Comparison of ENCODE assay signal across 27 cellular contexts in genomic region chr13:113074401-113074800, GRCh38. TPM values are rescaled to one million over a fixed set of nuclear protein-coding genes. Genes with fewer than 3 reads are reported as not detected.
"Had no signal": no experiment of that assay in that cellular context is flagged by ENCODE, and none has a peak within 500 bp of the region (broad histone marks: within the 10 kb centered on the region; RNA-seq: fewer than 3 reads in every experiment).

No MANE protein-coding gene starts in this region.

- H3K4me1 Mint-ChIP-seq: activated CD4-positive, alpha-beta memory T cell treated with anti-CD3 and anti-CD28 coated beads, Interleukin-2, amount 10 ng/mL, durations not matched to agents 7 days and 5 days; activated CD4-positive, alpha-beta T cell treated with anti-CD3 and anti-CD28 coated beads, Interleukin-2, amount 10 ng/mL, durations not matched to agents 7 days and 5 days; activated naive CD4-positive, alpha-beta T cell treated with anti-CD3 and anti-CD28 coated beads, Interleukin-2, amount 10 ng/mL, durations not matched to agents 7 days and 5 days; activated naive CD8-positive, alpha-beta T cell treated with anti-CD3 and anti-CD28 coated beads, Interleukin-2, amount 10 ng/mL, durations not matched to agents 7 days and 5 days; central memory CD8-positive, alpha-beta T cell; immature natural killer cell had no signal

- H3K9me3 Mint-ChIP-seq: activated CD4-positive, alpha-beta memory T cell treated with anti-CD3 and anti-CD28 coated beads, Interleukin-2, amount 10 ng/mL, durations not matched to agents 7 days and 5 days; activated CD4-positive, alpha-beta T cell treated with anti-CD3 and anti-CD28 coated beads, Interleukin-2, amount 10 ng/mL, durations not matched to agents 7 days and 5 days; activated naive CD4-positive, alpha-beta T cell treated with anti-CD3 and anti-CD28 coated beads, Interleukin-2, amount 10 ng/mL, durations not matched to agents 7 days and 5 days; activated naive CD8-positive, alpha-beta T cell treated with anti-CD3 and anti-CD28 coated beads, Interleukin-2, amount 10 ng/mL, durations not matched to agents 7 days and 5 days; activated T-cell treated with anti-CD3 and anti-CD28 coated beads, Interleukin-2, amount 50 U/mL, for 24 hours; central memory CD8-positive, alpha-beta T cell; effector memory CD8-positive, alpha-beta T cell; immature natural killer cell; type B pancreatic cell had no signal

- H3K27ac ChIP-seq: colonic mucosa, gastrocnemius medialis, left lung, neutrophil, vagina, WERI-Rb-1 had no signal

- ATAC-seq: effector memory CD8-positive, alpha-beta T cell; gastrocnemius medialis; left lung; T-helper 17 cell had no signal

- H3K27me3 ChIP-seq: colonic mucosa, left lung, neutrophil, vagina had no signal

- H3K36me3 ChIP-seq: colonic mucosa, gastrocnemius medialis, neutrophil had no signal

- H3K4me3 ChIP-seq: colonic mucosa, gastrocnemius medialis, left lung, vagina had no signal

- H3K9me3 ChIP-seq: colonic mucosa, gastrocnemius medialis, left lung, neutrophil, vagina had no signal

- H3K4me1 ChIP-seq: colonic mucosa, gastrocnemius medialis, left lung, vagina had no signal

- H3K27ac Mint-ChIP-seq: activated CD4-positive, alpha-beta memory T cell treated with anti-CD3 and anti-CD28 coated beads, Interleukin-2, amount 10 ng/mL, durations not matched to agents 7 days and 5 days; activated CD4-positive, alpha-beta T cell treated with anti-CD3 and anti-CD28 coated beads, Interleukin-2, amount 10 ng/mL, durations not matched to agents 7 days and 5 days; activated naive CD4-positive, alpha-beta T cell treated with anti-CD3 and anti-CD28 coated beads, Interleukin-2, amount 10 ng/mL, durations not matched to agents 7 days and 5 days; activated naive CD8-positive, alpha-beta T cell treated with anti-CD3 and anti-CD28 coated beads, Interleukin-2, amount 10 ng/mL, durations not matched to agents 7 days and 5 days; activated T-cell treated with anti-CD3 and anti-CD28 coated beads, Interleukin-2, amount 50 U/mL, for 24 hours; effector memory CD8-positive, alpha-beta T cell; immature natural killer cell; nephron; T-helper 17 cell; type B pancreatic cell had no signal

- H3K4me3 Mint-ChIP-seq: activated CD4-positive, alpha-beta memory T cell treated with anti-CD3 and anti-CD28 coated beads, Interleukin-2, amount 10 ng/mL, durations not matched to agents 7 days and 5 days; activated CD4-positive, alpha-beta T cell treated with anti-CD3 and anti-CD28 coated beads, Interleukin-2, amount 10 ng/mL, durations not matched to agents 7 days and 5 days; activated naive CD4-positive, alpha-beta T cell treated with anti-CD3 and anti-CD28 coated beads, Interleukin-2, amount 10 ng/mL, durations not matched to agents 7 days and 5 days; activated naive CD8-positive, alpha-beta T cell treated with anti-CD3 and anti-CD28 coated beads, Interleukin-2, amount 10 ng/mL, durations not matched to agents 7 days and 5 days; activated T-cell treated with anti-CD3 and anti-CD28 coated beads, Interleukin-2, amount 50 U/mL, for 24 hours; central memory CD8-positive, alpha-beta T cell; effector memory CD8-positive, alpha-beta T cell; immature natural killer cell; nephron; T-helper 17 cell; type B pancreatic cell had no signal

- DNase-seq: activated CD4-positive, alpha-beta memory T cell treated with anti-CD3 and anti-CD28 coated beads, Interleukin-2, amount 10 ng/mL, durations not matched to agents 7 days and 5 days; activated CD4-positive, alpha-beta T cell treated with anti-CD3 and anti-CD28 coated beads, Interleukin-2, amount 10 ng/mL, durations not matched to agents 7 days and 5 days; activated CD4-positive, CD25-positive, alpha-beta regulatory T cell treated with anti-CD3 and anti-CD28 coated beads, Interleukin-2, amount 50 U/mL, for 72 hours; activated CD8-positive, alpha-beta memory T cell treated with anti-CD3 and anti-CD28 coated beads, Interleukin-2, amount 50 U/mL, for 48 hours; activated gamma-delta T cell; activated naive CD4-positive, alpha-beta T cell treated with anti-CD3 and anti-CD28 coated beads, Interleukin-2, amount 10 ng/mL, durations not matched to agents 7 days and 5 days; activated naive CD8-positive, alpha-beta T cell treated with anti-CD3 and anti-CD28 coated beads, Interleukin-2, amount 10 ng/mL, durations not matched to agents 7 days and 5 days; activated T-cell treated with anti-CD3 and anti-CD28 coated beads, Interleukin-2, amount 50 U/mL, for 24 hours; colonic mucosa; effector memory CD8-positive, alpha-beta T cell; erythroblast; gastrocnemius medialis; immature natural killer cell; stimulated activated naive CD4-positive, alpha-beta T cell; T-helper 17 cell; T1000; WERI-Rb-1 had no signal

- H3K27me3 Mint-ChIP-seq: activated CD4-positive, alpha-beta memory T cell treated with anti-CD3 and anti-CD28 coated beads, Interleukin-2, amount 10 ng/mL, durations not matched to agents 7 days and 5 days; activated CD4-positive, alpha-beta T cell treated with anti-CD3 and anti-CD28 coated beads, Interleukin-2, amount 10 ng/mL, durations not matched to agents 7 days and 5 days; activated naive CD4-positive, alpha-beta T cell treated with anti-CD3 and anti-CD28 coated beads, Interleukin-2, amount 10 ng/mL, durations not matched to agents 7 days and 5 days; activated naive CD8-positive, alpha-beta T cell treated with anti-CD3 and anti-CD28 coated beads, Interleukin-2, amount 10 ng/mL, durations not matched to agents 7 days and 5 days; activated T-cell treated with anti-CD3 and anti-CD28 coated beads, Interleukin-2, amount 50 U/mL, for 24 hours; central memory CD8-positive, alpha-beta T cell; effector memory CD8-positive, alpha-beta T cell; T-helper 17 cell; type B pancreatic cell had no signal

RNA-seq across cellular contexts. Expression of gene F7, which starts 31.2 kb away (rescaled TPM):
- total RNA-seq: activated CD4-positive, alpha-beta memory T cell treated with anti-CD3 and anti-CD28 coated beads, Interleukin-2, amount 10 ng/mL, durations not matched to agents 7 days and 5 days; activated CD4-positive, alpha-beta T cell treated with anti-CD3 and anti-CD28 coated beads, Interleukin-2, amount 10 ng/mL, durations not matched to agents 7 days and 5 days; astrocyte; dermis microvascular lymphatic vessel endothelial cell; left lung; lung microvascular endothelial cell; osteocyte; T-helper 17 cell; vagina had no signal

RNA-seq across cellular contexts. Expression of gene F10, which starts 48.2 kb away (rescaled TPM):
- total RNA-seq: activated CD4-positive, alpha-beta memory T cell treated with anti-CD3 and anti-CD28 coated beads, Interleukin-2, amount 10 ng/mL, durations not matched to agents 7 days and 5 days; activated CD4-positive, alpha-beta T cell treated with anti-CD3 and anti-CD28 coated beads, Interleukin-2, amount 10 ng/mL, durations not matched to agents 7 days and 5 days; activated naive CD8-positive, alpha-beta T cell treated with anti-CD3 and anti-CD28 coated beads, Interleukin-2, amount 10 ng/mL, durations not matched to agents 7 days and 5 days; dermis microvascular lymphatic vessel endothelial cell; T-helper 17 cell had no signal
- polyA plus RNA-seq: immature natural killer cell had no signal
